In genomic region chr22:24166811-24167210, GRCh38 we compare ENCODE assay signal across 8 cellular contexts. TPM values are rescaled to one million over a fixed set of nuclear protein-coding genes. Genes with fewer than 3 reads are reported as not detected.
"Had no signal": no experiment of that assay in that cellular context is flagged by ENCODE, and none has a peak within 500 bp of the region (broad histone marks: within the 10 kb centered on the region; RNA-seq: fewer than 3 reads in every experiment).

No MANE protein-coding gene starts in this region.

- H3K36me3 Mint-ChIP-seq: IgD-negative memory B cell had no signal

- H3K27me3 Mint-ChIP-seq: IgD-negative memory B cell had no signal

- DNase-seq: GM23248, GOT3, H7, HFFc6 had no signal

- H3K4me1 ChIP-seq: HAP-1 had no signal

- H3K9me3 Mint-ChIP-seq: HFFc6, IgD-negative memory B cell had no signal

- H3K9me3 ChIP-seq: HAP-1 had no signal

- FAIRE-seq: HTR-8/SVneo had no signal

- H3K27ac ChIP-seq: GM23248 had no signal

- ATAC-seq: HCT116 had no signal

- H2AFZ ChIP-seq: GM23248 had no signal

- H3K4me3 Mint-ChIP-seq: HFFc6, IgD-negative memory B cell had no signal

- H3K9ac ChIP-seq: GM23248 had no signal

- H3K4me3 ChIP-seq: GM23248, HAP-1 had no signal

- H3K27ac Mint-ChIP-seq: HFFc6 had no signal

RNA-seq across cellular contexts. Expression of gene SUSD2, which starts 14.5 kb away (rescaled TPM):
- total RNA-seq: GM23248 had no signal
- polyA plus RNA-seq: IgD-negative memory B cell had no signal
